ENCODE assay signal across 9 cellular contexts in genomic region chr12:1318327-1319031, GRCh38.
DNase-seq lines count a peak whose midpoint lies in the region; ATAC-seq and TF ChIP-seq lines count a peak whose summit lies in the region.
"Had no signal": no experiment of that assay in that cellular context is flagged by ENCODE, and none has a peak within 500 bp of the region (broad histone marks: within the 10 kb centered on the region; RNA-seq: fewer than 3 reads in every experiment).

No MANE protein-coding gene starts in this region.

- no peaks in the 10 kb centered on the region; the same call in none of the 2 replicates for H3K27me3 Mint-ChIP-seq in HFFc6 (ENCODE audit: insufficient read depth)
- H3K27me3 Mint-ChIP-seq in activated T-cell treated with anti-CD3 and anti-CD28 coated beads, Interleukin-2, amount 50 U/mL, for 24 hours: no peaks in the 10 kb centered on the region
- H3K27me3 Mint-ChIP-seq: memory B cell had no signal

- H3K9me3 ChIP-seq in OCI-LY1 (ENCODE audit: low read length): no peaks in the 10 kb centered on the region; the same call in 1 of the 2 replicates

- no peak for TF ChIP-seq CTCF in HFFc6 (IDR thresholded peaks at IDR 0.05)
- TF ChIP-seq CTCF in OCI-LY1 (IDR thresholded peaks at IDR 0.05; ENCODE audit: low read length): no peak
- TF ChIP-seq CTCF in fibroblast of the aortic adventitia (IDR thresholded peaks at IDR 0.05; ENCODE audit: insufficient read depth, low read length): no peak

- peaks cover 21% of the 10 kb centered on the region for H3K36me3 ChIP-seq in OCI-LY1 (ENCODE audit: insufficient read depth, low read length)

- H3K9me3 Mint-ChIP-seq in HFFc6: peaks cover 4% of the 10 kb centered on the region; the same call in 1 of the 2 replicates
- H3K9me3 Mint-ChIP-seq in activated T-cell treated with anti-CD3 and anti-CD28 coated beads, Interleukin-2, amount 50 U/mL, for 24 hours: peaks cover 2% of the 10 kb centered on the region

- no peaks in the 10 kb centered on the region for H3K79me2 ChIP-seq in OCI-LY1 (ENCODE audit: insufficient read depth, low read length)

- peak overlapping the region; percentile 84 for H3K27ac Mint-ChIP-seq in HFFc6
- H3K27ac Mint-ChIP-seq in activated T-cell treated with anti-CD3 and anti-CD28 coated beads, Interleukin-2, amount 50 U/mL, for 24 hours: no peak overlapping the region
- H3K27ac Mint-ChIP-seq: memory B cell had no signal

- peak overlapping the region; percentile 43 for H3K27ac ChIP-seq in OCI-LY1 (ENCODE audit: low read depth, low read length, poor library complexity, severe bottlenecking)

- peaks cover 28% of the 10 kb centered on the region for H3K4me1 ChIP-seq in OCI-LY1 (ENCODE audit: insufficient read depth, low read length, severe bottlenecking)

- peak overlapping the region; percentile 42; the same call in 1 of the 2 replicates for H3K9ac ChIP-seq in OCI-LY1 (ENCODE audit: low read length)

- H3K9me2 ChIP-seq in OCI-LY1 (ENCODE audit: low read depth, low read length): no peaks in the 10 kb centered on the region

- peak overlapping the region; percentile 53 for H3K4me2 ChIP-seq in OCI-LY1 (ENCODE audit: low read length)

- peaks cover 39% of the 10 kb centered on the region for H3K4me1 Mint-ChIP-seq in HFFc6 (ENCODE audit: low read depth)
- H3K4me1 Mint-ChIP-seq in activated T-cell treated with anti-CD3 and anti-CD28 coated beads, Interleukin-2, amount 50 U/mL, for 24 hours (ENCODE audit: low read depth): peaks cover 9% of the 10 kb centered on the region
- H3K4me1 Mint-ChIP-seq: memory B cell had no signal

- H2AFZ ChIP-seq in OCI-LY1 (ENCODE audit: low read length): no peak overlapping the region

- peak overlapping the region; percentile 0 for H3K4me3 ChIP-seq in OCI-LY1 (ENCODE audit: low read depth, low read length, poor library complexity, severe bottlenecking)
- no peak overlapping the region for H3K4me3 ChIP-seq in fibroblast of the aortic adventitia (ENCODE audit: low read depth, low read length)

- H3K36me3 Mint-ChIP-seq in HFFc6 (ENCODE audit: low read depth): peaks cover 25% of the 10 kb centered on the region
- H3K36me3 Mint-ChIP-seq in activated T-cell treated with anti-CD3 and anti-CD28 coated beads, Interleukin-2, amount 50 U/mL, for 24 hours (ENCODE audit: low read depth): peaks cover 36% of the 10 kb centered on the region

- H3K4me3 Mint-ChIP-seq in HFFc6: peak overlapping the region; percentile 77
- H3K4me3 Mint-ChIP-seq in activated T-cell treated with anti-CD3 and anti-CD28 coated beads, Interleukin-2, amount 50 U/mL, for 24 hours: no peak overlapping the region
- H3K4me3 Mint-ChIP-seq: memory B cell had no signal

- no peaks in the 10 kb centered on the region for H3F3A ChIP-seq in OCI-LY1 (ENCODE audit: insufficient read depth, low read length)

- no peaks in the 10 kb centered on the region for H4K20me1 ChIP-seq in OCI-LY1 (ENCODE audit: insufficient read depth, low read length)

- peak; percentile 47 for DNase-seq in HFFc6
- DNase-seq in fibroblast of the aortic adventitia (ENCODE audit: low read depth): peak; percentile 60
- DNase-seq in renal cortical epithelial cell (ENCODE audit: low read depth): peak; percentile 50
- DNase-seq in HK-2 (ENCODE audit: unreplicated experiment): no peak
- no peak for DNase-seq in SW 1271 (lab: John Stamatoyannopoulos, UW)
- no peak for DNase-seq in activated T-cell treated with anti-CD3 and anti-CD28 coated beads, Interleukin-2, amount 50 U/mL, for 24 hours

- H3K27me3 ChIP-seq in OCI-LY1 (ENCODE audit: insufficient read depth, low read length): no peaks in the 10 kb centered on the region

- no peak for ATAC-seq in GM21528 (IDR thresholded peaks at IDR 0.05; ENCODE audit: low FRiP score, unreplicated experiment)

Comparison
In these comparisons a context has a peak if more than half of its experiments do, and no peak if none do; other contexts are left out.
1. DNase-seq: peak in HFFc6 (single experiment), fibroblast of the aortic adventitia (single experiment) and renal cortical epithelial cell (single experiment); none in HK-2 (single experiment), SW 1271 (0 of 2) and activated T-cell treated with anti-CD3 and anti-CD28 coated beads, Interleukin-2, amount 50 U/mL, for 24 hours (single experiment).